In genomic region chr20:3890999-3891929, GRCh38 we compare ENCODE assay signal across 9 cellular contexts. TPM values are rescaled to one million over a fixed set of nuclear protein-coding genes. Genes with fewer than 3 reads are reported as not detected.
DNase-seq lines count a peak whose midpoint lies in the region; ATAC-seq and TF ChIP-seq lines count a peak whose summit lies in the region.
"Had no signal": no experiment of that assay in that cellular context is flagged by ENCODE, and none has a peak within 500 bp of the region (broad histone marks: within the 10 kb centered on the region; RNA-seq: fewer than 3 reads in every experiment).

No MANE protein-coding gene starts in this region.

- 24 to 27% methylated on average over 16 of the region's 16 CpGs for WGBS in aorta, 2 donors

- in situ Hi-C loops in astrocyte of the spinal cord (cut with HindIII; ENCODE audit: low sequenced_read_pairs) = no loop called here

- ATAC-seq in Right ventricle myocardium superior (ENCODE audit: poor library complexity) (no peak), memory B cell (ENCODE audit: low read depth) (peak; percentile 11), aorta (ENCODE audit: low FRiP score) (no peak), HG02588 (IDR thresholded peaks at IDR 0.05; ENCODE audit: unreplicated experiment) (no peak)

- H3K4me3 Mint-ChIP-seq in memory B cell = peak overlapping the region; percentile 99

- no peaks in the 10 kb centered on the region for H3K27me3 ChIP-seq in right atrium auricular region
- no peaks in the 10 kb centered on the region for H3K27me3 ChIP-seq in aorta (ENCODE audit: control insufficient read depth in 1 of 2, insufficient read depth in 2 of 2, low read length in 1 of 2)

- H3K4me1 ChIP-seq in right atrium auricular region (peaks cover 0 to 64% of the 10 kb centered on the region in 2 donors), aorta (ENCODE audit: control insufficient read depth in 1 of 2, insufficient read depth in 2 of 2, low read length in 2 of 2) (peaks cover 0 to 3% of the 10 kb centered on the region in 2 donors)

- intact Hi-C loops in Right ventricle myocardium superior (cut with DNase I) = loop anchor here (5.0 kb wide), 2 partner anchors 41 to 196 kb away; no protein-coding TSS in a partner anchor
- intact Hi-C loops in aorta (cut with DNase I) = loop anchor here (5.0 to 10.0 kb wide), 2 partner anchors 121 to 124 kb away; partner anchors contain the start of gene RNF24 (in 1 of the 2)

- TF ChIP-seq CTCF in right atrium auricular region (IDR thresholded peaks at IDR 0.05) = no peak
- TF ChIP-seq CTCF in astrocyte of the spinal cord (IDR thresholded peaks at IDR 0.05; ENCODE audit: low read depth, low read length) = no peak

- H3K27ac Mint-ChIP-seq in memory B cell = peak overlapping the region; percentile 94

- no peaks in the 10 kb centered on the region for H3K9me3 ChIP-seq in right atrium auricular region
- H3K9me3 ChIP-seq in aorta (ENCODE audit: control insufficient read depth, low read length) = no peaks in the 10 kb centered on the region

- no peaks in the 10 kb centered on the region for H3K36me3 ChIP-seq in right atrium auricular region
- no peaks in the 10 kb centered on the region for H3K36me3 ChIP-seq in aorta (ENCODE audit: control insufficient read depth in 1 of 2, insufficient read depth in 2 of 2, low read length in 1 of 2)

- no peaks in the 10 kb centered on the region for H3K9me3 Mint-ChIP-seq in memory B cell

- H3K4me1 Mint-ChIP-seq in memory B cell = peaks cover 40% of the 10 kb centered on the region

- peaks cover 6% of the 10 kb centered on the region for H3K36me3 Mint-ChIP-seq in memory B cell

- H3K4me3 ChIP-seq in right atrium auricular region (peak overlapping the region; percentile 93 to 98), astrocyte of the spinal cord (ENCODE audit: low read depth, low read length) (peak overlapping the region; percentile 88), aorta (ENCODE audit: low read length in 2 of 2) (peak overlapping the region; percentile 88 to 89)

- H3K27ac ChIP-seq in right atrium auricular region (peak overlapping the region in 1 of 2 donors; percentile 26), aorta (ENCODE audit: low read depth in 1 of 2, low read length in 2 of 2) (no peak overlapping the region)

- no peak for DNase-seq in right atrium auricular region (ENCODE audit: low spot score)
- DNase-seq in Right ventricle myocardium superior = no peak
- DNase-seq in astrocyte of the spinal cord (ENCODE audit: low read depth, low spot score) = no peak
- no peak for DNase-seq in memory B cell (ENCODE audit: low spot score in 2 of 2)
- no peak for DNase-seq in aorta
- no peak for DNase-seq in NCI-H2171 (lab: John Stamatoyannopoulos, UW)
- no peak for DNase-seq in cerebellum (ENCODE audit: low spot score)
- DNase-seq: NCI-H2029 treated with DMSO at 0.1 percent for 48 hours had no signal

- H3K27me3 Mint-ChIP-seq in memory B cell = no peaks in the 10 kb centered on the region

RNA-seq across cellular contexts. Expression of gene PANK2, which starts 2.1 kb away (rescaled TPM):
- 10 to 100 TPM; 15.5 to 19.5 TPM for total RNA-seq in right atrium auricular region
- 15.9 TPM for total RNA-seq in Right ventricle myocardium superior
- total RNA-seq in aorta = 10 to 100 TPM; 45.7 to 53.2 TPM
- 10 to 100 TPM; 21.4 to 45.3 TPM for polyA plus RNA-seq in aorta
- total RNA-seq in cerebellum = 34.8 TPM

RNA-seq across cellular contexts. Expression of gene MAVS, which starts 44.6 kb away (rescaled TPM):
- total RNA-seq in right atrium auricular region (10 to 100 TPM; 27.5 to 29.7 TPM), Right ventricle myocardium superior (35.7 TPM), aorta (10 to 100 TPM; 33.4 to 36.1 TPM), cerebellum (14.6 TPM)
- 10 to 100 TPM; 11.1 to 14.6 TPM for polyA plus RNA-seq in aorta
